20 cellular contexts compared by ENCODE assay signal in the genomic region with DNA sequence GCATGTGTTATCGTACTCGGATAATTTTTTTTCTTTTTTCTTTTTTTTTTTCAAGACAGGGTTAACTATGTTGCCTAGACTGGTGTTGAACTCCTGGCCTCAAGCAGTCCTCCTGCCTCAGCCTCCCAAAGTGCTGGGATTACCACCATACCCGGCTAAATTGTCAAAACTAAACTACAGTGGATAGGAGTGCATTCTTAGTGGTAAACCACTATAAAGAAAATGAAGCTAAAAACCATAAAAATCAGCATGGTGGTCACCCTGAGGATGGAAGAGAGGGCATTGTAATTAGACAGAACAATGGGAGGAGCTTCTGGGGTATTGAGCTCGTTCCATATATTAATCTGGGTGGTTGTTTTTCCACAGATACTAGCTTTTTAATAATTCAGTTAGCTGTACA. TPM values are rescaled to one million over a fixed set of nuclear protein-coding genes. Genes with fewer than 3 reads are reported as not detected.
DNase-seq lines count a peak whose midpoint lies in the region; ATAC-seq, FAIRE-seq and TF ChIP-seq lines count a peak whose summit lies in the region.
"Had no signal": no experiment of that assay in that cellular context is flagged by ENCODE, and none has a peak within 500 bp of the region (broad histone marks: within the 10 kb centered on the region; RNA-seq: fewer than 3 reads in every experiment).

No MANE protein-coding gene starts in this region.

- H3K27me3 Mint-ChIP-seq in activated naive CD8-positive, alpha-beta T cell treated with anti-CD3 and anti-CD28 coated beads, Interleukin-2, amount 10 ng/mL, durations not matched to agents 7 days and 5 days = peaks cover 18% of the 10 kb centered on the region
- no peaks in the 10 kb centered on the region for H3K27me3 Mint-ChIP-seq in activated naive CD8-positive, alpha-beta T cell treated with anti-CD3 and anti-CD28 coated beads, Interleukin-2, amount 50 U/mL, for 24 hours
- H3K27me3 Mint-ChIP-seq in stimulated activated naive B cell treated with anti-CD40 and anti-IgM and Interleukin-4, amounts not matched to agents 10 μg/mL and 1 μg/mL and 100 μg/mL, for 72 hours = no peaks in the 10 kb centered on the region
- H3K27me3 Mint-ChIP-seq: CD4-positive, alpha-beta T cell had no signal

- H3K27me3 ChIP-seq in SU-DHL-6 (ENCODE audit: low read length) (no peaks in the 10 kb centered on the region), PC-9 (ENCODE audit: insufficient read depth, low read depth) (no peaks in the 10 kb centered on the region)

- peak; percentile 24 for FAIRE-seq in GM12892 (lab: Jason Lieb, UNC)
- FAIRE-seq: A204.1, D721Med, GM12891, HepG2 had no signal

- H3K4me3 ChIP-seq in SU-DHL-6 (ENCODE audit: insufficient read depth, low read length, poor library complexity, severe bottlenecking) (peak overlapping the region; percentile 9), PC-9 (no peak overlapping the region)
- H3K4me3 ChIP-seq: GM23248, HAP-1 had no signal

- H3K4me3 Mint-ChIP-seq in activated naive CD8-positive, alpha-beta T cell treated with anti-CD3 and anti-CD28 coated beads, Interleukin-2, amount 10 ng/mL, durations not matched to agents 7 days and 5 days = no peak overlapping the region
- H3K4me3 Mint-ChIP-seq in activated naive CD8-positive, alpha-beta T cell treated with anti-CD3 and anti-CD28 coated beads, Interleukin-2, amount 50 U/mL, for 24 hours = no peak overlapping the region
- no peak overlapping the region for H3K4me3 Mint-ChIP-seq in stimulated activated naive B cell treated with anti-CD40 and anti-IgM and Interleukin-4, amounts not matched to agents 10 μg/mL and 1 μg/mL and 100 μg/mL, for 72 hours
- H3K4me3 Mint-ChIP-seq: CD4-positive, alpha-beta T cell; IgD-negative memory B cell had no signal

- intact Hi-C loops in PC-9 (cut with micrococcal nuclease; ENCODE audit: unreplicated experiment) = no loop called here

- peak overlapping the region; percentile 95 for H3K27ac ChIP-seq in SU-DHL-6 (ENCODE audit: low read depth, low read length)
- no peak overlapping the region for H3K27ac ChIP-seq in PC-9
- H3K27ac ChIP-seq: C4-2B, GM23248 had no signal

- H3K36me3 Mint-ChIP-seq in activated naive CD8-positive, alpha-beta T cell treated with anti-CD3 and anti-CD28 coated beads, Interleukin-2, amount 10 ng/mL, durations not matched to agents 7 days and 5 days = peaks cover 3% of the 10 kb centered on the region
- no peaks in the 10 kb centered on the region for H3K36me3 Mint-ChIP-seq in activated naive CD8-positive, alpha-beta T cell treated with anti-CD3 and anti-CD28 coated beads, Interleukin-2, amount 50 U/mL, for 24 hours (ENCODE audit: low read depth)
- H3K36me3 Mint-ChIP-seq in stimulated activated naive B cell treated with anti-CD40 and anti-IgM and Interleukin-4, amounts not matched to agents 10 μg/mL and 1 μg/mL and 100 μg/mL, for 72 hours = no peaks in the 10 kb centered on the region
- H3K36me3 Mint-ChIP-seq: IgD-negative memory B cell had no signal

- H3K27ac Mint-ChIP-seq in activated naive CD8-positive, alpha-beta T cell treated with anti-CD3 and anti-CD28 coated beads, Interleukin-2, amount 10 ng/mL, durations not matched to agents 7 days and 5 days = no peak overlapping the region
- H3K27ac Mint-ChIP-seq in activated naive CD8-positive, alpha-beta T cell treated with anti-CD3 and anti-CD28 coated beads, Interleukin-2, amount 50 U/mL, for 24 hours = no peak overlapping the region
- H3K27ac Mint-ChIP-seq in stimulated activated naive B cell treated with anti-CD40 and anti-IgM and Interleukin-4, amounts not matched to agents 10 μg/mL and 1 μg/mL and 100 μg/mL, for 72 hours = peak overlapping the region; percentile 59
- H3K27ac Mint-ChIP-seq: CD4-positive, alpha-beta T cell; IgD-negative memory B cell had no signal

- POLR2A ChIA-PET in activated naive CD8-positive, alpha-beta T cell treated with anti-CD3 and anti-CD28 coated beads, Interleukin-2, amount 10 ng/mL, durations not matched to agents 7 days and 5 days (lab: Charles Lee) = no interaction called here
- POLR2A ChIA-PET in PC-9 (lab: Charles Lee; ENCODE audit: unreplicated experiment) = no interaction called here

- no peak for TF ChIP-seq POLR2A in GM12892 (IDR thresholded peaks at IDR 0.05; ENCODE audit: low read depth, low read length)

- H4K20me1 ChIP-seq in SU-DHL-6 (ENCODE audit: low read depth, low read length) = no peaks in the 10 kb centered on the region
- no peaks in the 10 kb centered on the region for H4K20me1 ChIP-seq in PC-9 (ENCODE audit: insufficient read depth)

- TF ChIP-seq CTCF in SU-DHL-6 (IDR thresholded peaks at IDR 0.05; ENCODE audit: insufficient read depth, low read length, poor library complexity, severe bottlenecking) = no peak
- TF ChIP-seq CTCF in PC-9 (conservative IDR thresholded peaks at IDR 0.05) = no peak

- BruUV-seq in PC-9 (replicated peaks; lab: Mats Ljungman, UMichigan) = no TSS peak

- CTCF ChIA-PET in PC-9 (lab: Charles Lee) = no interaction called here

- H3K9ac ChIP-seq in SU-DHL-6 (ENCODE audit: low read length) = peak overlapping the region; percentile 8
- H3K9ac ChIP-seq: GM23248 had no signal

- H3K4me1 ChIP-seq in PC-9 (replicated peaks; ENCODE audit: insufficient read depth) = peaks cover 18% of the 10 kb centered on the region
- H3K4me1 ChIP-seq: HAP-1 had no signal

- no peaks in the 10 kb centered on the region for H3K9me3 Mint-ChIP-seq in activated naive CD8-positive, alpha-beta T cell treated with anti-CD3 and anti-CD28 coated beads, Interleukin-2, amount 10 ng/mL, durations not matched to agents 7 days and 5 days
- H3K9me3 Mint-ChIP-seq in activated naive CD8-positive, alpha-beta T cell treated with anti-CD3 and anti-CD28 coated beads, Interleukin-2, amount 50 U/mL, for 24 hours = no peaks in the 10 kb centered on the region
- no peaks in the 10 kb centered on the region for H3K9me3 Mint-ChIP-seq in stimulated activated naive B cell treated with anti-CD40 and anti-IgM and Interleukin-4, amounts not matched to agents 10 μg/mL and 1 μg/mL and 100 μg/mL, for 72 hours
- H3K9me3 Mint-ChIP-seq: CD4-positive, alpha-beta T cell; IgD-negative memory B cell had no signal

- no peak for DNase-seq in activated naive CD8-positive, alpha-beta T cell treated with anti-CD3 and anti-CD28 coated beads, Interleukin-2, amount 10 ng/mL, durations not matched to agents 7 days and 5 days
- no peak for DNase-seq in activated naive CD8-positive, alpha-beta T cell treated with anti-CD3 and anti-CD28 coated beads, Interleukin-2, amount 50 U/mL, for 24 hours
- DNase-seq in GM12892 (ENCODE audit: insufficient read length) (no peak), NCI-H345 (lab: John Stamatoyannopoulos, UW) (no peak), PC-9 (no peak)
- no peak for DNase-seq in stimulated activated naive B cell treated with anti-CD40 and anti-IgM and Interleukin-4, amounts not matched to agents 10 μg/mL and 1 μg/mL and 100 μg/mL, for 72 hours
- DNase-seq: ACHN; Caco-2; CD4-positive, alpha-beta T cell; DMS79; GF-D8; GM23248 had no signal

- H3K4me1 Mint-ChIP-seq in activated naive CD8-positive, alpha-beta T cell treated with anti-CD3 and anti-CD28 coated beads, Interleukin-2, amount 10 ng/mL, durations not matched to agents 7 days and 5 days = peaks cover 8% of the 10 kb centered on the region
- H3K4me1 Mint-ChIP-seq in activated naive CD8-positive, alpha-beta T cell treated with anti-CD3 and anti-CD28 coated beads, Interleukin-2, amount 50 U/mL, for 24 hours = peaks cover 24% of the 10 kb centered on the region
- peaks cover 49 to 81% of the 10 kb centered on the region in 2 donors for H3K4me1 Mint-ChIP-seq in stimulated activated naive B cell treated with anti-CD40 and anti-IgM and Interleukin-4, amounts not matched to agents 10 μg/mL and 1 μg/mL and 100 μg/mL, for 72 hours

- H3K4me2 ChIP-seq in SU-DHL-6 (ENCODE audit: low read depth, low read length, poor library complexity, severe bottlenecking) (peak overlapping the region; percentile 57), PC-9 (no peak overlapping the region)

- H3F3A ChIP-seq in SU-DHL-6 (ENCODE audit: insufficient read depth) = peaks cover 83% of the 10 kb centered on the region
- peaks cover 5% of the 10 kb centered on the region for H3F3A ChIP-seq in PC-9 (ENCODE audit: insufficient read depth, low read depth)

- no peaks in the 10 kb centered on the region for H3K9me3 ChIP-seq in SU-DHL-6 (ENCODE audit: insufficient read depth, low read length)
- H3K9me3 ChIP-seq in PC-9 (ENCODE audit: insufficient read depth, low read depth) = no peaks in the 10 kb centered on the region
- H3K9me3 ChIP-seq: Caco-2, HAP-1 had no signal

- no peaks in the 10 kb centered on the region for H3K79me2 ChIP-seq in SU-DHL-6 (ENCODE audit: insufficient read depth, low read length)
- H3K79me2 ChIP-seq in PC-9 (ENCODE audit: low read depth) = no peaks in the 10 kb centered on the region

- H3K36me3 ChIP-seq in SU-DHL-6 (ENCODE audit: low read length) (no peaks in the 10 kb centered on the region), PC-9 (ENCODE audit: low read depth) (no peaks in the 10 kb centered on the region)
- H3K36me3 ChIP-seq: HAP-1 had no signal

- peak; percentile 30 for ATAC-seq in activated naive CD8-positive, alpha-beta T cell treated with anti-CD3 and anti-CD28 coated beads, Interleukin-2, amount 10 ng/mL, durations not matched to agents 7 days and 5 days (ENCODE audit: low read depth)
- ATAC-seq in activated naive CD8-positive, alpha-beta T cell treated with anti-CD3 and anti-CD28 coated beads, Interleukin-2, amount 50 U/mL, for 24 hours = no peak
- ATAC-seq in stimulated activated naive B cell treated with anti-CD40 and anti-IgM and Interleukin-4, amounts not matched to agents 10 μg/mL and 1 μg/mL and 100 μg/mL, for 72 hours (replicated peaks) = no peak
- ATAC-seq: HepG2 had no signal

- H2AFZ ChIP-seq in SU-DHL-6 (ENCODE audit: low read depth, low read length, severe bottlenecking) = no peak overlapping the region
- H2AFZ ChIP-seq in PC-9 = no peak overlapping the region
- H2AFZ ChIP-seq: GM23248 had no signal

- H3K9me2 ChIP-seq in SU-DHL-6 (replicated peaks; ENCODE audit: insufficient read depth, low read length) (no peaks in the 10 kb centered on the region), PC-9 (ENCODE audit: insufficient read depth) (peaks cover 5% of the 10 kb centered on the region; the same call in 1 of the 2 replicates)

RNA-seq across cellular contexts. Expression of gene ZNF318, which starts 6.2 kb away (rescaled TPM):
- 10 to 100 TPM; 17.0 to 18.2 TPM for total RNA-seq in activated naive CD8-positive, alpha-beta T cell treated with anti-CD3 and anti-CD28 coated beads, Interleukin-2, amount 10 ng/mL, durations not matched to agents 7 days and 5 days
- polyA plus RNA-seq in GM12892 (2012; ENCODE audit: missing spikeins) = 67.8 TPM
- 14.9 and 17.1 TPM in 2 replicates for total RNA-seq in PC-9 (2021)

RNA-seq across cellular contexts. Expression of gene ABCC10, which starts 51.6 kb away (rescaled TPM):
- total RNA-seq in activated naive CD8-positive, alpha-beta T cell treated with anti-CD3 and anti-CD28 coated beads, Interleukin-2, amount 10 ng/mL, durations not matched to agents 7 days and 5 days = 10 to 100 TPM; 51.0 to 58.3 TPM
- polyA plus RNA-seq in GM12892 (2012; ENCODE audit: missing spikeins) = 16.8 TPM
- total RNA-seq in PC-9 (2021) = 28.4 and 28.7 TPM in 2 replicates
